ENCODE assay signal across 19 cellular contexts in genomic region chr2:182228073-182228473, GRCh38.
A peak's percentile ranks its signal among the peaks of the same experiment; 100 is the strongest.
DNase-seq lines count a peak whose midpoint lies in the region; ATAC-seq and TF ChIP-seq lines count a peak whose summit lies in the region.
"Had no signal": no experiment of that assay in that cellular context is flagged by ENCODE, and none has a peak within 500 bp of the region (broad histone marks: within the 10 kb centered on the region; RNA-seq: fewer than 3 reads in every experiment).

No MANE protein-coding gene starts in this region.

- ATAC-seq in HG03135 (IDR thresholded peaks at IDR 0.05; ENCODE audit: unreplicated experiment) = no peak
- ATAC-seq: CD8-positive, alpha-beta T cell; HepG2 had no signal

- H3K9me3 ChIP-seq in left ventricle myocardium inferior (replicated peaks) = no peaks in the 10 kb centered on the region
- H3K9me3 ChIP-seq: ascending aorta, tibial nerve had no signal

- TF ChIP-seq CTCF in left ventricle myocardium inferior (IDR thresholded peaks at IDR 0.05; ENCODE audit: borderline replicate concordance) = no peak

- peak; percentile 2 for DNase-seq in NCI-H1092 (lab: John Stamatoyannopoulos, UW)
- DNase-seq in NCI-H187 treated with DMSO at 0.1 percent for 48 hours (lab: John Stamatoyannopoulos, UW) = peak; percentile 92
- peak; percentile 79 for DNase-seq in NCI-H69 (lab: John Stamatoyannopoulos, UW)
- no peak for DNase-seq in left ventricle myocardium inferior
- no peak for DNase-seq in ureter (ENCODE audit: low spot score)
- DNase-seq in T-helper 1 cell = no peak
- DNase-seq in AG20443 (ENCODE audit: low spot score) = no peak
- DNase-seq: activated B cell treated with CpG ODN at 0.5 μM for 24 hours; activated CD4-positive, alpha-beta memory T cell treated with anti-CD3 and anti-CD28 coated beads, Interleukin-2, amount 10 ng/mL, durations not matched to agents 7 days and 5 days; CD8-positive, alpha-beta T cell; kidney; mammary epithelial cell; NCI-H2171 treated with DMSO at 0.1 percent for 48 hours; stimulated activated CD4-positive, alpha-beta T cell treated with anti-CD3 and anti-CD28 coated beads, Interleukin-4, amount 100 ng/mL, for 1 hour; T1000 had no signal

- peak overlapping the region; percentile 79 for H3K27ac ChIP-seq in left ventricle myocardium inferior (replicated peaks)
- H3K27ac ChIP-seq: ascending aorta, tibial nerve had no signal

- no peak overlapping the region for H3K4me3 ChIP-seq in left ventricle myocardium inferior
- H3K4me3 ChIP-seq: ascending aorta, tibial nerve had no signal

- H3K4me1 ChIP-seq in left ventricle myocardium inferior = peaks cover 19% of the 10 kb centered on the region
- H3K4me1 ChIP-seq: tibial nerve had no signal

- peaks cover 2% of the 10 kb centered on the region for H3K36me3 ChIP-seq in left ventricle myocardium inferior
- H3K36me3 ChIP-seq: tibial nerve had no signal

- no peaks in the 10 kb centered on the region for H3K27me3 ChIP-seq in left ventricle myocardium inferior (ENCODE audit: low read depth)
- H3K27me3 ChIP-seq: ascending aorta, tibial nerve had no signal

- intact Hi-C loops in left ventricle myocardium inferior (cut with micrococcal nuclease) = no loop called here

Comparison
In these comparisons a context has a peak if more than half of its experiments do, and no peak if none do; other contexts are left out.
1. DNase-seq: peak in NCI-H1092 (single experiment), NCI-H187 treated with DMSO at 0.1 percent for 48 hours (single experiment) and NCI-H69 (single experiment); none in left ventricle myocardium inferior (single experiment), ureter (single experiment), T-helper 1 cell (0 of 5) and AG20443 (single experiment).